ENCODE assay signal across 19 cellular contexts in genomic region chr4:90979551-90979950, GRCh38.
"Had no signal": no experiment of that assay in that cellular context is flagged by ENCODE, and none has a peak within 500 bp of the region (broad histone marks: within the 10 kb centered on the region; RNA-seq: fewer than 3 reads in every experiment).

No MANE protein-coding gene starts in this region.

- DNase-seq: activated B cell treated with CpG ODN at 0.5 μM for 24 hours; activated CD4-positive, alpha-beta T cell treated with anti-CD3 and anti-CD28 coated beads for 4 hours; activated CD8-positive, alpha-beta T cell treated with anti-CD3 and anti-CD28 coated beads for 36 hours; activated naive CD4-positive, alpha-beta T cell treated with Interleukin-2 at 50 U/mL for 16 hours; activated naive CD8-positive, alpha-beta T cell treated with anti-CD3 and anti-CD28 coated beads, Interleukin-2, amount 10 ng/mL, durations not matched to agents 7 days and 5 days; activated T-cell treated with anti-CD3 and anti-CD28 coated beads, Interleukin-2, amount 50 U/mL, for 24 hours; amygdala; effector CD8-positive, alpha-beta T cell; heart right ventricle; left ventricle myocardium inferior; mammary epithelial cell; midbrain; stimulated activated CD4-positive, alpha-beta T cell treated with anti-CD3 and anti-CD28 coated beads, Interleukin-4, amount 100 ng/mL, for 24 hours; tibial artery had no signal

- H3K9me3 ChIP-seq: esophagus muscularis mucosa, gastroesophageal sphincter, heart right ventricle, left ventricle myocardium inferior, tibial artery had no signal

- H3K27ac ChIP-seq: cardiac muscle cell, esophagus muscularis mucosa, gastroesophageal sphincter, heart right ventricle, left ventricle myocardium inferior, parathyroid adenoma, tibial artery had no signal

- H3K36me3 ChIP-seq: cardiac muscle cell, esophagus muscularis mucosa, gastroesophageal sphincter, heart right ventricle, left ventricle myocardium inferior, tibial artery had no signal

- H3K27me3 ChIP-seq: cardiac muscle cell, esophagus muscularis mucosa, gastroesophageal sphincter, heart right ventricle, tibial artery had no signal

- H3K4me3 ChIP-seq: cardiac muscle cell, esophagus muscularis mucosa, gastroesophageal sphincter, heart right ventricle, left ventricle myocardium inferior, smooth muscle cell, tibial artery had no signal

- H3K4me1 ChIP-seq: esophagus muscularis mucosa, gastroesophageal sphincter, heart right ventricle, left ventricle myocardium inferior, parathyroid adenoma, tibial artery had no signal
